Comparison of ENCODE assay signal across 36 cellular contexts in genomic region chr9:74511333-74511732, GRCh38. TPM values are rescaled to one million over a fixed set of nuclear protein-coding genes. Genes with fewer than 3 reads are reported as not detected.
"Had no signal": no experiment of that assay in that cellular context is flagged by ENCODE, and none has a peak within 500 bp of the region (broad histone marks: within the 10 kb centered on the region; RNA-seq: fewer than 3 reads in every experiment).

No MANE protein-coding gene starts in this region.

- DNase-seq: Karpas-422, Kasumi-1, MG63, MM.1S, MV-4-11, NCI-H1048, NCI-H1092, NCI-H1092 treated with DMSO at 0.1 percent for 48 hours, NCI-H1105, NCI-H1105 treated with DMSO at 0.1 percent for 48 hours, NCI-H1417, NCI-H1417 treated with DMSO at 0.1 percent for 48 hours, NCI-H1436, NCI-H1436 treated with DMSO at 0.1 percent for 48 hours, NCI-H146, NCI-H1694, NCI-H1694 treated with DMSO at 0.1 percent for 48 hours, NCI-H187, NCI-H187 treated with DMSO at 0.1 percent for 48 hours, NCI-H1930, NCI-H2029, NCI-H2029 treated with DMSO at 0.1 percent for 48 hours, NCI-H2081, NCI-H2081 treated with DMSO at 0.1 percent for 48 hours, NCI-H2107, NCI-H2171, NCI-H2171 treated with DMSO at 0.1 percent for 48 hours, NCI-H2227 treated with DMSO at 0.1 percent for 48 hours, NCI-H226, NCI-H345, NCI-H446, NCI-H446 treated with DMSO at 0.1 percent for 48 hours, NCI-H510A, NCI-H510A treated with DMSO at 0.1 percent for 48 hours had no signal

- H3K36me3 ChIP-seq: MG63 had no signal

- H3K9me3 ChIP-seq: MG63 had no signal

- H3K27me3 ChIP-seq: MG63 had no signal

- H3K4me3 ChIP-seq: MG63 had no signal

RNA-seq across cellular contexts. Expression of gene RORB, which starts 14.2 kb away (rescaled TPM):
- total RNA-seq: MCF 10A, NCI-H460 had no signal
